ENCODE assay signal across 1 cellular context in the genomic region with DNA sequence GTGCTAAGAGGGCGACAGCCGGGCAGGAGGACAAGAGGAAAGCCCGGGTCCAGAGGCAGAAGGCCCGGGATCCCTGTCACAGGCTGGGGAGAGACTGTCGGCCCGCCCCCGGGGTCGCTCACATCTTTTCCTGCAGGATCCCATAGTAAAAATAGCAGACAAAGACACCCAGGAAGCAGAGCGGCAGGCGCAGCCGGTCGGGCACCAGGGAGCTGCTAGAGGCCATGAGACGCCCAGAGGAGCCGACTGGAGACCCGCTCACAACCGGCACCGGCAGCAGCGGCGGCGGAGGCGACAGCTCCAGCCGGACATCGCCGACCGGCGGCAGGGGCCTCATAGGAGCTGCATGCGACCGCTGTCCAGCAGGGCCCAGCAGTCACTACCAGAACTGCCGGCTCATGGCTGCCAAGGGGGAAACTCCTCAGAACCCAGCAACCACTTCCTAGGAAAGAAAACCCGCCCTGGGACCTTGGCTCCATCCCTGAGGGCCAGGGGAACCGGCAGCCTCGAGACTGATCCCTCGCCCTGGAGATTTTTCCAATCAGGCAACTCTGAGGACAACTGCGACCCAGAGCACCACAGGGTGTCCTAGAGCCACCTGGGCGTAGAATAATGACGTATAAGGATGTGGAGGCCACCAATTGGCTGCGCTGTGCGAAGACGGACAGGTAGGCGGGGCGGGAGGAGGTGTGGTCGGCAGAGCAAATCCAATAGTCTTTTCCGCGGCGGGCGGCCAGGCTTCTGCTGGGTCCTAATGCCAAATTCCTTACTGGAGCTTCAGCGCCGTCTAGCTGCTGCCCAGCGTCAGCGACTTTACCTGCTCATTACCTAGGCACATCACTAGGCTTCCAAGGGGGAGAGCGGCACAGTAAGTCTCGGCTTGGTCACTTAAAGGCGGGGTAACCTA.
TF ChIP-seq lines count a peak whose summit lies in the region.

A gene with protein sequence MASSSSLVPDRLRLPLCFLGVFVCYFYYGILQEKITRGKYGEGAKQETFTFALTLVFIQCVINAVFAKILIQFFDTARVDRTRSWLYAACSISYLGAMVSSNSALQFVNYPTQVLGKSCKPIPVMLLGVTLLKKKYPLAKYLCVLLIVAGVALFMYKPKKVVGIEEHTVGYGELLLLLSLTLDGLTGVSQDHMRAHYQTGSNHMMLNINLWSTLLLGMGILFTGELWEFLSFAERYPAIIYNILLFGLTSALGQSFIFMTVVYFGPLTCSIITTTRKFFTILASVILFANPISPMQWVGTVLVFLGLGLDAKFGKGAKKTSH (minus strand): TSS at position 357 of the 907 bp plus-strand sequence. CDS start 131 bp downstream, at position 226.

TF ChIP-seq in GM12878, 131 proteins besides CTCF, POLR2A, EP300 and RAD21 (continued from another document and continues in another):
- TF ChIP-seq, protein P1, sequence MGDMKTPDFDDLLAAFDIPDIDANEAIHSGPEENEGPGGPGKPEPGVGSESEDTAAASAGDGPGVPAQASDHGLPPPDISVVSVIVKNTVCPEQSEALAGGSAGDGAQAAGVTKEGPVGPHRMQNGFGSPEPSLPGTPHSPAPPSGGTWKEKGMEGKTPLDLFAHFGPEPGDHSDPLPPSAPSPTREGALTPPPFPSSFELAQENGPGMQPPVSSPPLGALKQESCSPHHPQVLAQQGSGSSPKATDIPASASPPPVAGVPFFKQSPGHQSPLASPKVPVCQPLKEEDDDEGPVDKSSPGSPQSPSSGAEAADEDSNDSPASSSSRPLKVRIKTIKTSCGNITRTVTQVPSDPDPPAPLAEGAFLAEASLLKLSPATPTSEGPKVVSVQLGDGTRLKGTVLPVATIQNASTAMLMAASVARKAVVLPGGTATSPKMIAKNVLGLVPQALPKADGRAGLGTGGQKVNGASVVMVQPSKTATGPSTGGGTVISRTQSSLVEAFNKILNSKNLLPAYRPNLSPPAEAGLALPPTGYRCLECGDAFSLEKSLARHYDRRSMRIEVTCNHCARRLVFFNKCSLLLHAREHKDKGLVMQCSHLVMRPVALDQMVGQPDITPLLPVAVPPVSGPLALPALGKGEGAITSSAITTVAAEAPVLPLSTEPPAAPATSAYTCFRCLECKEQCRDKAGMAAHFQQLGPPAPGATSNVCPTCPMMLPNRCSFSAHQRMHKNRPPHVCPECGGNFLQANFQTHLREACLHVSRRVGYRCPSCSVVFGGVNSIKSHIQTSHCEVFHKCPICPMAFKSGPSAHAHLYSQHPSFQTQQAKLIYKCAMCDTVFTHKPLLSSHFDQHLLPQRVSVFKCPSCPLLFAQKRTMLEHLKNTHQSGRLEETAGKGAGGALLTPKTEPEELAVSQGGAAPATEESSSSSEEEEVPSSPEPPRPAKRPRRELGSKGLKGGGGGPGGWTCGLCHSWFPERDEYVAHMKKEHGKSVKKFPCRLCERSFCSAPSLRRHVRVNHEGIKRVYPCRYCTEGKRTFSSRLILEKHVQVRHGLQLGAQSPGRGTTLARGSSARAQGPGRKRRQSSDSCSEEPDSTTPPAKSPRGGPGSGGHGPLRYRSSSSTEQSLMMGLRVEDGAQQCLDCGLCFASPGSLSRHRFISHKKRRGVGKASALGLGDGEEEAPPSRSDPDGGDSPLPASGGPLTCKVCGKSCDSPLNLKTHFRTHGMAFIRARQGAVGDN (IDR thresholded peaks at IDR 0.05) = peak; percentile 38; the same call in 1 of the 2 replicates
- TF ChIP-seq ETV6 (conservative IDR thresholded peaks at IDR 0.05 in 1 of 2, IDR thresholded peaks at IDR 0.05 in 1 of 2; ENCODE audit: borderline replicate concordance in 1 of 2, low read depth in 1 of 2) = peak in 1 of 2 experiments; percentile 24; a peak in 1 of 4 replicates
- TF ChIP-seq, protein P2, sequence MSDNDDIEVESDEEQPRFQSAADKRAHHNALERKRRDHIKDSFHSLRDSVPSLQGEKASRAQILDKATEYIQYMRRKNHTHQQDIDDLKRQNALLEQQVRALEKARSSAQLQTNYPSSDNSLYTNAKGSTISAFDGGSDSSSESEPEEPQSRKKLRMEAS (IDR thresholded peaks at IDR 0.05; ENCODE audit: low read depth, low read length) = peak; percentile 85
- no peak for TF ChIP-seq BMI1 (IDR thresholded peaks at IDR 0.05; ENCODE audit: borderline replicate concordance)
- TF ChIP-seq SUZ12 (IDR thresholded peaks at IDR 0.05; ENCODE audit: unreplicated experiment) = no peak
- TF ChIP-seq ZNF384 (IDR thresholded peaks at IDR 0.05; ENCODE audit: borderline replicate concordance, low read depth, low read length) = no peak
- peak; percentile 99 for TF ChIP-seq MYB (IDR thresholded peaks at IDR 0.05; ENCODE audit: borderline replicate concordance, low read depth, low read length)
- peak; percentile 84 for TF ChIP-seq TARDBP (IDR thresholded peaks at IDR 0.05; ENCODE audit: borderline replicate concordance)
- no peak for TF ChIP-seq JUND (IDR thresholded peaks at IDR 0.05; ENCODE audit: low read depth, low read length)
- no peak; the same call in 1 of the 2 replicates for TF ChIP-seq HDGF (IDR thresholded peaks at IDR 0.05)
- TF ChIP-seq MEF2B (IDR thresholded peaks at IDR 0.05; ENCODE audit: partially characterized antibody, poor library complexity, severe bottlenecking) = peak; percentile 38
- TF ChIP-seq POLR2AphosphoS2 (IDR thresholded peaks at IDR 0.05; ENCODE audit: low read depth, low read length) = peak; percentile 94
- no peak; the same call in 1 of the 2 replicates for TF ChIP-seq RAD51 (IDR thresholded peaks at IDR 0.05)
- TF ChIP-seq NFXL1 (IDR thresholded peaks at IDR 0.05; ENCODE audit: borderline replicate concordance) = no peak
- TF ChIP-seq, protein P3, sequence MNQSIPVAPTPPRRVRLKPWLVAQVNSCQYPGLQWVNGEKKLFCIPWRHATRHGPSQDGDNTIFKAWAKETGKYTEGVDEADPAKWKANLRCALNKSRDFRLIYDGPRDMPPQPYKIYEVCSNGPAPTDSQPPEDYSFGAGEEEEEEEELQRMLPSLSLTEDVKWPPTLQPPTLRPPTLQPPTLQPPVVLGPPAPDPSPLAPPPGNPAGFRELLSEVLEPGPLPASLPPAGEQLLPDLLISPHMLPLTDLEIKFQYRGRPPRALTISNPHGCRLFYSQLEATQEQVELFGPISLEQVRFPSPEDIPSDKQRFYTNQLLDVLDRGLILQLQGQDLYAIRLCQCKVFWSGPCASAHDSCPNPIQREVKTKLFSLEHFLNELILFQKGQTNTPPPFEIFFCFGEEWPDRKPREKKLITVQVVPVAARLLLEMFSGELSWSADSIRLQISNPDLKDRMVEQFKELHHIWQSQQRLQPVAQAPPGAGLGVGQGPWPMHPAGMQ (IDR thresholded peaks at IDR 0.05; ENCODE audit: borderline replicate concordance) = peak; percentile 99
- TF ChIP-seq EGR1 (IDR thresholded peaks at IDR 0.05; ENCODE audit: borderline replicate concordance in 1 of 2, low read depth in 2 of 2, low read length in 2 of 2) = peak in 1 of 2 experiments; percentile 74; a peak in 1 of 3 replicates
- TF ChIP-seq, protein P4, sequence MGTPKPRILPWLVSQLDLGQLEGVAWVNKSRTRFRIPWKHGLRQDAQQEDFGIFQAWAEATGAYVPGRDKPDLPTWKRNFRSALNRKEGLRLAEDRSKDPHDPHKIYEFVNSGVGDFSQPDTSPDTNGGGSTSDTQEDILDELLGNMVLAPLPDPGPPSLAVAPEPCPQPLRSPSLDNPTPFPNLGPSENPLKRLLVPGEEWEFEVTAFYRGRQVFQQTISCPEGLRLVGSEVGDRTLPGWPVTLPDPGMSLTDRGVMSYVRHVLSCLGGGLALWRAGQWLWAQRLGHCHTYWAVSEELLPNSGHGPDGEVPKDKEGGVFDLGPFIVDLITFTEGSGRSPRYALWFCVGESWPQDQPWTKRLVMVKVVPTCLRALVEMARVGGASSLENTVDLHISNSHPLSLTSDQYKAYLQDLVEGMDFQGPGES (IDR thresholded peaks at IDR 0.05) = peak; percentile 67
- TF ChIP-seq EED (IDR thresholded peaks at IDR 0.05; ENCODE audit: low read depth) = 0 out of 2 replicates have a peak, but pooled peaks have one; percentile 15
- peak; percentile 70; the same call in 1 of the 2 replicates for TF ChIP-seq PML (IDR thresholded peaks at IDR 0.05; ENCODE audit: low read length)
- TF ChIP-seq, protein P5, sequence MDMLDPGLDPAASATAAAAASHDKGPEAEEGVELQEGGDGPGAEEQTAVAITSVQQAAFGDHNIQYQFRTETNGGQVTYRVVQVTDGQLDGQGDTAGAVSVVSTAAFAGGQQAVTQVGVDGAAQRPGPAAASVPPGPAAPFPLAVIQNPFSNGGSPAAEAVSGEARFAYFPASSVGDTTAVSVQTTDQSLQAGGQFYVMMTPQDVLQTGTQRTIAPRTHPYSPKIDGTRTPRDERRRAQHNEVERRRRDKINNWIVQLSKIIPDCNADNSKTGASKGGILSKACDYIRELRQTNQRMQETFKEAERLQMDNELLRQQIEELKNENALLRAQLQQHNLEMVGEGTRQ (IDR thresholded peaks at IDR 0.05; ENCODE audit: borderline replicate concordance, low read depth, low read length) = no peak
- TF ChIP-seq FOS (IDR thresholded peaks at IDR 0.05; ENCODE audit: borderline replicate concordance, extremely low read depth, insufficient read length) = no peak
- peak; percentile 66; the same call in 1 of the 2 replicates for TF ChIP-seq CBX5 (IDR thresholded peaks at IDR 0.05; ENCODE audit: low read depth)
- TF ChIP-seq ZNF274 (IDR thresholded peaks at IDR 0.05; ENCODE audit: insufficient read depth, insufficient read length) = no peak
- TF ChIP-seq TCF3 (IDR thresholded peaks at IDR 0.05; ENCODE audit: borderline replicate concordance, insufficient read depth, low read depth, low read length) = no peak
- TF ChIP-seq ATF7 (IDR thresholded peaks at IDR 0.05; ENCODE audit: low read depth) = peak; percentile 93
- TF ChIP-seq, protein P6, sequence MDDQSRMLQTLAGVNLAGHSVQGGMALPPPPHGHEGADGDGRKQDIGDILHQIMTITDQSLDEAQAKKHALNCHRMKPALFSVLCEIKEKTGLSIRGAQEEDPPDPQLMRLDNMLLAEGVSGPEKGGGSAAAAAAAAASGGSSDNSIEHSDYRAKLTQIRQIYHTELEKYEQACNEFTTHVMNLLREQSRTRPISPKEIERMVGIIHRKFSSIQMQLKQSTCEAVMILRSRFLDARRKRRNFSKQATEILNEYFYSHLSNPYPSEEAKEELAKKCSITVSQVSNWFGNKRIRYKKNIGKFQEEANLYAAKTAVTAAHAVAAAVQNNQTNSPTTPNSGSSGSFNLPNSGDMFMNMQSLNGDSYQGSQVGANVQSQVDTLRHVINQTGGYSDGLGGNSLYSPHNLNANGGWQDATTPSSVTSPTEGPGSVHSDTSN (IDR thresholded peaks at IDR 0.05; ENCODE audit: insufficient replicate concordance, low read depth, low read length) = peak; percentile 92
- no peak; the same call in 1 of the 2 replicates for TF ChIP-seq MXI1 (IDR thresholded peaks at IDR 0.05; ENCODE audit: low read depth, low read length)
- peak; percentile 94 for TF ChIP-seq KLF5 (IDR thresholded peaks at IDR 0.05; ENCODE audit: partially characterized antibody)
- TF ChIP-seq, protein P7, sequence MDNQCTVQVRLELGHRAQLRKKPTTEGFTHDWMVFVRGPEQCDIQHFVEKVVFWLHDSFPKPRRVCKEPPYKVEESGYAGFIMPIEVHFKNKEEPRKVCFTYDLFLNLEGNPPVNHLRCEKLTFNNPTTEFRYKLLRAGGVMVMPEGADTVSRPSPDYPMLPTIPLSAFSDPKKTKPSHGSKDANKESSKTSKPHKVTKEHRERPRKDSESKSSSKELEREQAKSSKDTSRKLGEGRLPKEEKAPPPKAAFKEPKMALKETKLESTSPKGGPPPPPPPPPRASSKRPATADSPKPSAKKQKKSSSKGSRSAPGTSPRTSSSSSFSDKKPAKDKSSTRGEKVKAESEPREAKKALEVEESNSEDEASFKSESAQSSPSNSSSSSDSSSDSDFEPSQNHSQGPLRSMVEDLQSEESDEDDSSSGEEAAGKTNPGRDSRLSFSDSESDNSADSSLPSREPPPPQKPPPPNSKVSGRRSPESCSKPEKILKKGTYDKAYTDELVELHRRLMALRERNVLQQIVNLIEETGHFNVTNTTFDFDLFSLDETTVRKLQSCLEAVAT (IDR thresholded peaks at IDR 0.05) = peak; percentile 81
- TF ChIP-seq PAX8 (IDR thresholded peaks at IDR 0.05) = no peak
- no peak for TF ChIP-seq RCOR1 (conservative IDR thresholded peaks at IDR 0.05; ENCODE audit: low read depth, low read length)
- TF ChIP-seq BCL11A (IDR thresholded peaks at IDR 0.05; ENCODE audit: low read depth, low read length) = no peak
- no peak for TF ChIP-seq NR2C2 (IDR thresholded peaks at IDR 0.05; ENCODE audit: borderline replicate concordance, control insufficient read depth, insufficient read length, low read depth)
- TF ChIP-seq RBBP5 (conservative IDR thresholded peaks at IDR 0.05) = no peak; the same call in 1 of the 2 replicates
- TF ChIP-seq, protein P8, sequence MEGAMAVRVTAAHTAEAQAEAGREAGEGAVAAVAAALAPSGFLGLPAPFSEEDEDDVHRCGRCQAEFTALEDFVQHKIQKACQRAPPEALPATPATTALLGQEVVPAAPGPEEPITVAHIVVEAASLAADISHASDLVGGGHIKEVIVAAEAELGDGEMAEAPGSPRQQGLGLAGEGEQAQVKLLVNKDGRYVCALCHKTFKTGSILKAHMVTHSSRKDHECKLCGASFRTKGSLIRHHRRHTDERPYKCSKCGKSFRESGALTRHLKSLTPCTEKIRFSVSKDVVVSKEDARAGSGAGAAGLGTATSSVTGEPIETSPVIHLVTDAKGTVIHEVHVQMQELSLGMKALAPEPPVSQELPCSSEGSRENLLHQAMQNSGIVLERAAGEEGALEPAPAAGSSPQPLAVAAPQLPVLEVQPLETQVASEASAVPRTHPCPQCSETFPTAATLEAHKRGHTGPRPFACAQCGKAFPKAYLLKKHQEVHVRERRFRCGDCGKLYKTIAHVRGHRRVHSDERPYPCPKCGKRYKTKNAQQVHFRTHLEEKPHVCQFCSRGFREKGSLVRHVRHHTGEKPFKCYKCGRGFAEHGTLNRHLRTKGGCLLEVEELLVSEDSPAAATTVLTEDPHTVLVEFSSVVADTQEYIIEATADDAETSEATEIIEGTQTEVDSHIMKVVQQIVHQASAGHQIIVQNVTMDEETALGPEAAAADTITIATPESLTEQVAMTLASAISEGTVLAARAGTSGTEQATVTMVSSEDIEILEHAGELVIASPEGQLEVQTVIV (IDR thresholded peaks at IDR 0.05; ENCODE audit: borderline replicate concordance, partially characterized antibody) = peak; percentile 93
- TF ChIP-seq CHD4 (IDR thresholded peaks at IDR 0.05) = no peak
- TF ChIP-seq, protein P9, sequence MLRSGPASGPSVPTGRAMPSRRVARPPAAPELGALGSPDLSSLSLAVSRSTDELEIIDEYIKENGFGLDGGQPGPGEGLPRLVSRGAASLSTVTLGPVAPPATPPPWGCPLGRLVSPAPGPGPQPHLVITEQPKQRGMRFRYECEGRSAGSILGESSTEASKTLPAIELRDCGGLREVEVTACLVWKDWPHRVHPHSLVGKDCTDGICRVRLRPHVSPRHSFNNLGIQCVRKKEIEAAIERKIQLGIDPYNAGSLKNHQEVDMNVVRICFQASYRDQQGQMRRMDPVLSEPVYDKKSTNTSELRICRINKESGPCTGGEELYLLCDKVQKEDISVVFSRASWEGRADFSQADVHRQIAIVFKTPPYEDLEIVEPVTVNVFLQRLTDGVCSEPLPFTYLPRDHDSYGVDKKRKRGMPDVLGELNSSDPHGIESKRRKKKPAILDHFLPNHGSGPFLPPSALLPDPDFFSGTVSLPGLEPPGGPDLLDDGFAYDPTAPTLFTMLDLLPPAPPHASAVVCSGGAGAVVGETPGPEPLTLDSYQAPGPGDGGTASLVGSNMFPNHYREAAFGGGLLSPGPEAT (IDR thresholded peaks at IDR 0.05; ENCODE audit: low read depth) = peak; percentile 100
- peak; percentile 53; the same call in 1 of the 2 replicates for TF ChIP-seq MTA2 (IDR thresholded peaks at IDR 0.05; ENCODE audit: low read depth)
- peak; percentile 99 for TF ChIP-seq IKZF1 (conservative IDR thresholded peaks at IDR 0.05)
- TF ChIP-seq MYC (IDR thresholded peaks at IDR 0.05; ENCODE audit: insufficient read depth, insufficient read length, insufficient replicate concordance, low read length, severe bottlenecking) = peak; percentile 97
